In genomic region chr5:159444441-159445082, GRCh38 we compare ENCODE assay signal across 8 cellular contexts.
DNase-seq lines count a peak whose midpoint lies in the region; ATAC-seq and TF ChIP-seq lines count a peak whose summit lies in the region.

No MANE protein-coding gene starts in this region.

- H3K9me3 Mint-ChIP-seq in GM23338: no peaks in the 10 kb centered on the region
- H3K9me3 Mint-ChIP-seq in mesothelial cell of epicardium: no peaks in the 10 kb centered on the region

- DNase-seq in DMS79 treated with DMSO at 0.1 percent for 48 hours (lab: John Stamatoyannopoulos, UW) (peak; percentile 9), GM23338 (ENCODE audit: low spot score) (peak; percentile 66), NCI-H69 (lab: John Stamatoyannopoulos, UW) (peak; percentile 78), mesothelial cell of epicardium (ENCODE audit: low spot score in 2 of 2, unreplicated experiment in 2 of 2) (no peak), posterior cingulate gyrus (no peak), SHP77 (lab: John Stamatoyannopoulos, UW) (no peak)
- peak; percentile 32 for DNase-seq in central memory CD4-positive, alpha-beta T cell
- no peak for DNase-seq in activated effector memory CD4-positive, alpha-beta T cell treated with anti-CD3 and anti-CD28 coated beads, Interleukin-2, amount 50 U/mL, for 16 hours

- TF ChIP-seq CTCF in GM23338 (conservative IDR thresholded peaks at IDR 0.05; ENCODE audit: low read depth in 2 of 2) (peak; percentile 43 to 70), mesothelial cell of epicardium (IDR thresholded peaks at IDR 0.05; ENCODE audit: unreplicated experiment) (peak; percentile 11)

- no peaks in the 10 kb centered on the region for H3K27me3 ChIP-seq in GM23338 (ENCODE audit: insufficient read depth)

- H3K4me1 ChIP-seq in GM23338 (ENCODE audit: insufficient read depth): peaks cover 11% of the 10 kb centered on the region

- ATAC-seq in GM23338: peak; percentile 23; the same call in 2 of the 3 replicates

- no peak overlapping the region for H2AFZ ChIP-seq in GM23338

- intact Hi-C loops in posterior cingulate gyrus (cut with DNase I): loop anchor here (1.0 to 10.0 kb wide), 2 partner anchors 330 to 472 kb away; partner anchors contain the start of gene ADRA1B

- H3K4me1 Mint-ChIP-seq in GM23338 (peaks cover 18% of the 10 kb centered on the region), mesothelial cell of epicardium (peaks cover 17% of the 10 kb centered on the region)

- H4K20me1 ChIP-seq in GM23338 (replicated peaks; ENCODE audit: insufficient read depth): no peaks in the 10 kb centered on the region

- H3K27ac Mint-ChIP-seq in GM23338: no peak overlapping the region; the same call in 1 of the 2 replicates
- H3K27ac Mint-ChIP-seq in mesothelial cell of epicardium: no peak overlapping the region

- H3K79me2 ChIP-seq in GM23338 (replicated peaks; ENCODE audit: insufficient read depth): no peaks in the 10 kb centered on the region

- no peaks in the 10 kb centered on the region for H3K36me3 ChIP-seq in GM23338 (ENCODE audit: insufficient read depth)

- no peak overlapping the region for H3K4me2 ChIP-seq in GM23338

- H3K27me3 Mint-ChIP-seq in GM23338 (ENCODE audit: insufficient read depth, low read depth, poor library complexity) (no peaks in the 10 kb centered on the region), mesothelial cell of epicardium (ENCODE audit: low read depth) (peaks cover 7% of the 10 kb centered on the region)

- H3K4me3 ChIP-seq in GM23338: no peak overlapping the region

- no peaks in the 10 kb centered on the region for H3F3A ChIP-seq in GM23338 (replicated peaks; ENCODE audit: low read depth)

- no peak overlapping the region for H3K27ac ChIP-seq in GM23338 (ENCODE audit: low read depth)

- H3K4me3 Mint-ChIP-seq in GM23338 (no peak overlapping the region), mesothelial cell of epicardium (no peak overlapping the region)

- H3K9me2 ChIP-seq in GM23338 (ENCODE audit: insufficient read depth): no peaks in the 10 kb centered on the region

- H3K36me3 Mint-ChIP-seq in GM23338 (ENCODE audit: low read depth) (no peaks in the 10 kb centered on the region), mesothelial cell of epicardium (no peaks in the 10 kb centered on the region)

TF ChIP-seq in GM23338, 12 proteins besides CTCF, POLR2A, EP300 and RAD21:
- TF ChIP-seq ETS1 (IDR thresholded peaks at IDR 0.05) (no peak), REST (IDR thresholded peaks at IDR 0.05; ENCODE audit: unreplicated experiment) (no peak), CREB1 (CRISPR knock-in tag; IDR thresholded peaks at IDR 0.05; ENCODE audit: low read depth) (no peak), ZNF331 (CRISPR knock-in tag; IDR thresholded peaks at IDR 0.05; ENCODE audit: low read depth) (no peak), EZH2 (IDR thresholded peaks at IDR 0.05; ENCODE audit: low read depth, unreplicated experiment) (no peak), NANOG (IDR thresholded peaks at IDR 0.05; ENCODE audit: borderline replicate concordance) (no peak), JUNB (IDR thresholded peaks at IDR 0.05; ENCODE audit: unreplicated experiment) (no peak), ZNF462 (CRISPR knock-in tag; IDR thresholded peaks at IDR 0.05) (no peak), ZNF114 (CRISPR knock-in tag; IDR thresholded peaks at IDR 0.05) (no peak), EZH2phosphoT487 (IDR thresholded peaks at IDR 0.05; ENCODE audit: unreplicated experiment) (no peak), POLR2AphosphoS5 (IDR thresholded peaks at IDR 0.05; ENCODE audit: low read depth) (no peak), STAT1 (IDR thresholded peaks at IDR 0.05; ENCODE audit: unreplicated experiment) (no peak)

Comparison
In these comparisons a context has a peak if more than half of its experiments do, and no peak if none do; other contexts are left out.
1. DNase-seq: peak in DMS79 treated with DMSO at 0.1 percent for 48 hours (single experiment), GM23338 (single experiment), NCI-H69 (single experiment) and central memory CD4-positive, alpha-beta T cell (single experiment); none in mesothelial cell of epicardium (0 of 2), activated effector memory CD4-positive, alpha-beta T cell treated with anti-CD3 and anti-CD28 coated beads, Interleukin-2, amount 50 U/mL, for 16 hours (single experiment), posterior cingulate gyrus (0 of 10) and SHP77 (0 of 2).